ENCODE assay signal across 26 cellular contexts in genomic region chr14:21985081-21985480, GRCh38.
"Had no signal": no experiment of that assay in that cellular context is flagged by ENCODE, and none has a peak within 500 bp of the region (broad histone marks: within the 10 kb centered on the region; RNA-seq: fewer than 3 reads in every experiment).

No MANE protein-coding gene starts in this region.

- H3K4me1 Mint-ChIP-seq: immature natural killer cell, natural killer cell had no signal

- H3K27ac ChIP-seq: foreskin keratinocyte, heart left ventricle, left lung, lower lobe of right lung, right lobe of liver, tibial nerve had no signal

- H3K36me3 Mint-ChIP-seq: activated naive CD4-positive, alpha-beta T cell treated with anti-CD3 and anti-CD28 coated beads, Interleukin-2, amount 50 U/mL, for 24 hours; immature natural killer cell; natural killer cell; T-cell had no signal

- H3K27me3 ChIP-seq: foreskin keratinocyte, left lung, right lobe of liver, tibial nerve had no signal

- DNase-seq: activated CD4-positive, alpha-beta T cell treated with anti-CD3 and anti-CD28 coated beads for 36 hours; activated CD4-positive, CD25-positive, alpha-beta regulatory T cell; activated CD8-positive, alpha-beta memory T cell treated with anti-CD3 and anti-CD28 coated beads, Interleukin-2, amount 50 U/mL, for 4 hours; activated naive CD8-positive, alpha-beta T cell treated with anti-CD3 and anti-CD28 coated beads, Interleukin-2, amount 50 U/mL, for 24 hours; activated T-cell treated with anti-CD3 and anti-CD28 coated beads, Interleukin-2, amount 50 U/mL, for 1 hour; amygdala; central memory CD4-positive, alpha-beta T cell; heart left ventricle; hypothalamus; immature natural killer cell; left lung; lower lobe of right lung; mesendoderm; natural killer cell; posterior cingulate gyrus; right lobe of liver; stimulated activated CD4-positive, alpha-beta T cell treated with anti-CD3 and anti-CD28 coated beads, Interleukin-4, amount 100 ng/mL, for 4 hours; stimulated activated CD8-positive, alpha-beta memory T cell treated with anti-CD3 and anti-CD28 coated beads, Interleukin-4, amount 100 ng/mL, for 48 hours; stimulated activated naive CD4-positive, alpha-beta T cell; T-cell had no signal

- H3K27ac Mint-ChIP-seq: activated CD4-positive, alpha-beta T cell treated with anti-CD3 and anti-CD28 coated beads for 36 hours; activated naive CD8-positive, alpha-beta T cell treated with anti-CD3 and anti-CD28 coated beads, Interleukin-2, amount 50 U/mL, for 24 hours; activated T-helper 2 cell treated with anti-CD3 and anti-CD28 coated beads, Interferon-gamma antibody, Interleukin-2, Interleukin-4, amounts not matched to agents 10 μg/mL and 5 μg/mL and 100 μg/mL, durations not matched to agents 14 hours and 24 hours and 36 hours; immature natural killer cell; natural killer cell; T-helper 2 cell treated with Interferon-gamma antibody and Interleukin-4, amounts not matched to agents 5 μg/mL and 100 μg/mL, for 36 hours had no signal

- H3K36me3 ChIP-seq: heart left ventricle, left lung, lower lobe of right lung, right lobe of liver, tibial nerve had no signal

- H3K4me3 Mint-ChIP-seq: activated CD4-positive, alpha-beta T cell treated with anti-CD3 and anti-CD28 coated beads for 36 hours; activated naive CD4-positive, alpha-beta T cell treated with anti-CD3 and anti-CD28 coated beads, Interleukin-2, amount 50 U/mL, for 24 hours; activated naive CD8-positive, alpha-beta T cell treated with anti-CD3 and anti-CD28 coated beads, Interleukin-2, amount 50 U/mL, for 24 hours; immature natural killer cell; natural killer cell; T-cell; T-helper 2 cell treated with Interferon-gamma antibody and Interleukin-4, amounts not matched to agents 5 μg/mL and 100 μg/mL, for 36 hours had no signal

- H3K4me3 ChIP-seq: heart left ventricle, left lung, lower lobe of right lung, right lobe of liver, tibial nerve had no signal

- H3K9me3 ChIP-seq: left lung, lower lobe of right lung, right lobe of liver, tibial nerve had no signal

- ATAC-seq: activated CD4-positive, alpha-beta T cell treated with anti-CD3 and anti-CD28 coated beads for 36 hours; activated naive CD8-positive, alpha-beta T cell treated with anti-CD3 and anti-CD28 coated beads, Interleukin-2, amount 50 U/mL, for 24 hours; esophagus mucosa; foreskin keratinocyte; heart left ventricle; left lung; lower lobe of right lung; natural killer cell; right lobe of liver; T-cell had no signal

- H3K4me1 ChIP-seq: foreskin keratinocyte, heart left ventricle, left lung, lower lobe of right lung, right lobe of liver, tibial nerve had no signal

- H3K9me3 Mint-ChIP-seq: activated naive CD4-positive, alpha-beta T cell treated with anti-CD3 and anti-CD28 coated beads, Interleukin-2, amount 50 U/mL, for 24 hours; activated naive CD8-positive, alpha-beta T cell treated with anti-CD3 and anti-CD28 coated beads, Interleukin-2, amount 50 U/mL, for 24 hours; activated T-helper 2 cell treated with anti-CD3 and anti-CD28 coated beads, Interferon-gamma antibody, Interleukin-2, Interleukin-4, amounts not matched to agents 10 μg/mL and 5 μg/mL and 100 μg/mL, durations not matched to agents 14 hours and 24 hours and 36 hours; immature natural killer cell; natural killer cell; T-cell; T-helper 2 cell treated with Interferon-gamma antibody and Interleukin-4, amounts not matched to agents 5 μg/mL and 100 μg/mL, for 36 hours had no signal

- H3K27me3 Mint-ChIP-seq: activated naive CD4-positive, alpha-beta T cell treated with anti-CD3 and anti-CD28 coated beads, Interleukin-2, amount 50 U/mL, for 24 hours; activated naive CD8-positive, alpha-beta T cell treated with anti-CD3 and anti-CD28 coated beads, Interleukin-2, amount 50 U/mL, for 24 hours had no signal
